Comparison of ENCODE assay signal across 8 cellular contexts in the genomic region with DNA sequence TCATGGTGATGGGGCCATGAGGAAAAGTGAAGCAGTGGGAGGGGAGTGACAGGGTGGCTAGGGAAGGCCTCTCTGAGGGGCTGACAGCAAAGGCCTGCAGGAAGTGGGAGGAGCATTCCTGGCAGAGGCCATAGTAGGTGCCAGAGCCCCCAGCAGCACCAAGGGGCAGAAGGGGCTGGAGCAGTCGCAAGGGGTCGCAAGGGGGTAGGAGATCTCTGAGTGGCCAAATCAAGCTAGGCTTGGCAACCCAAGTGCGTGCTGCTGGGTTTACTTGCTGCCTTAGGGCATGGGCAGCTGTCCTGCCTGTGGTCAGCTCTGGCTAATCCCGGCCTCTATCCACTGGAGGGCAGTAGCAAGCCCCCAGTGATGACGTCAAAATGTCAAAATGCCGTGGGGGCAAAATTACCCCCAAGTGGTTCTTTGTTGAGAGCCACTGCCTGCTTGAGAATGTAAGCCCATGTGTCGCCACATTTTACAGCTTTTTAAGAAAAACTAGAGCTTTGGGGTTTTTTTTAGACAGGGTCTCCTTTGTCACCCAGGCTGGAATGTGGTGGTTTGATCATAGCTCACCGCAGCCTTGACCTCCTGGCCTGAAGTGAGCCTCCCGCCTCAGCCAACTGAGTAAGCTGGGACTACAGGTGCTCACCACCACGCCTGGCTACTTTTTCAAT. TPM values are rescaled to one million over a fixed set of nuclear protein-coding genes. Genes with fewer than 3 reads are reported as not detected.
DNase-seq lines count a peak whose midpoint lies in the region; ATAC-seq and TF ChIP-seq lines count a peak whose summit lies in the region.

No MANE protein-coding gene starts in this region.

- CTCF ChIA-PET in CD8-positive, alpha-beta T cell (lab: Charles Lee): interaction anchor here (1.0 to 2.4 kb wide), 7 partner anchors 12 to 91 kb away, joined by 3 to 14 read pairs (median 3); a partner anchor contains a TSS
- CTCF ChIA-PET in activated CD4-positive, alpha-beta memory T cell treated with anti-CD3 and anti-CD28 coated beads, Interleukin-2, amount 10 ng/mL, durations not matched to agents 7 days and 5 days (lab: Charles Lee): interaction anchor here (1.2 kb wide), 2 partner anchors 33 to 36 kb away, joined by 3 to 4 read pairs; no protein-coding TSS in a partner anchor

- POLR2A ChIA-PET in CD8-positive, alpha-beta T cell (lab: Charles Lee): no interaction called here
- POLR2A ChIA-PET in activated CD4-positive, alpha-beta memory T cell treated with anti-CD3 and anti-CD28 coated beads, Interleukin-2, amount 10 ng/mL, durations not matched to agents 7 days and 5 days (lab: Charles Lee): interaction anchor here (1.2 to 7.7 kb wide), 4 partner anchors 12 to 109 kb away, joined by 3 to 42 read pairs (median 10); a partner anchor contains a TSS

- H3K4me3 ChIP-seq in CD8-positive, alpha-beta T cell (ENCODE audit: low read depth, low read length): no peak overlapping the region
- H3K4me3 ChIP-seq in right atrium auricular region: no peak overlapping the region

- H3K27ac ChIP-seq in CD8-positive, alpha-beta T cell (ENCODE audit: low read depth, low read length): no peak overlapping the region
- H3K27ac ChIP-seq in right atrium auricular region: peak overlapping the region; percentile 93 to 97

- no peaks in the 10 kb centered on the region for H3K9me3 Mint-ChIP-seq in CD8-positive, alpha-beta T cell
- H3K9me3 Mint-ChIP-seq in HFFc6: no peaks in the 10 kb centered on the region
- H3K9me3 Mint-ChIP-seq in activated CD4-positive, alpha-beta memory T cell treated with anti-CD3 and anti-CD28 coated beads, Interleukin-2, amount 10 ng/mL, durations not matched to agents 7 days and 5 days: no peaks in the 10 kb centered on the region
- no peaks in the 10 kb centered on the region for H3K9me3 Mint-ChIP-seq in stimulated activated memory B cell treated with anti-CD40 and anti-IgM and Interleukin-4, amounts not matched to agents 10 μg/mL and 1 μg/mL and 100 μg/mL, for 72 hours

- no peak overlapping the region for H3K4me3 Mint-ChIP-seq in CD8-positive, alpha-beta T cell
- H3K4me3 Mint-ChIP-seq in HFFc6: peak overlapping the region; percentile 76
- no peak overlapping the region for H3K4me3 Mint-ChIP-seq in activated CD4-positive, alpha-beta memory T cell treated with anti-CD3 and anti-CD28 coated beads, Interleukin-2, amount 10 ng/mL, durations not matched to agents 7 days and 5 days
- no peak overlapping the region for H3K4me3 Mint-ChIP-seq in stimulated activated memory B cell treated with anti-CD40 and anti-IgM and Interleukin-4, amounts not matched to agents 10 μg/mL and 1 μg/mL and 100 μg/mL, for 72 hours

- TF ChIP-seq CTCF in CD8-positive, alpha-beta T cell (IDR thresholded peaks at IDR 0.05): no peak
- peak; percentile 90 for TF ChIP-seq CTCF in HFFc6 (IDR thresholded peaks at IDR 0.05)
- TF ChIP-seq CTCF in right atrium auricular region (IDR thresholded peaks at IDR 0.05): peak; percentile 55 to 81

- H3K27ac Mint-ChIP-seq in CD8-positive, alpha-beta T cell: peak overlapping the region; percentile 85
- peak overlapping the region; percentile 98 for H3K27ac Mint-ChIP-seq in HFFc6
- H3K27ac Mint-ChIP-seq in activated CD4-positive, alpha-beta memory T cell treated with anti-CD3 and anti-CD28 coated beads, Interleukin-2, amount 10 ng/mL, durations not matched to agents 7 days and 5 days: peak overlapping the region; percentile 26
- H3K27ac Mint-ChIP-seq in stimulated activated memory B cell treated with anti-CD40 and anti-IgM and Interleukin-4, amounts not matched to agents 10 μg/mL and 1 μg/mL and 100 μg/mL, for 72 hours: peak overlapping the region; percentile 80

- no peaks in the 10 kb centered on the region for H3K27me3 ChIP-seq in CD8-positive, alpha-beta T cell (ENCODE audit: insufficient read depth, low read length)
- no peaks in the 10 kb centered on the region for H3K27me3 ChIP-seq in right atrium auricular region

- H3K4me1 Mint-ChIP-seq in CD8-positive, alpha-beta T cell (ENCODE audit: low read depth): peaks cover 44% of the 10 kb centered on the region
- H3K4me1 Mint-ChIP-seq in HFFc6 (ENCODE audit: low read depth): peaks cover 64% of the 10 kb centered on the region
- peaks cover 40% of the 10 kb centered on the region for H3K4me1 Mint-ChIP-seq in activated CD4-positive, alpha-beta memory T cell treated with anti-CD3 and anti-CD28 coated beads, Interleukin-2, amount 10 ng/mL, durations not matched to agents 7 days and 5 days
- H3K4me1 Mint-ChIP-seq in stimulated activated memory B cell treated with anti-CD40 and anti-IgM and Interleukin-4, amounts not matched to agents 10 μg/mL and 1 μg/mL and 100 μg/mL, for 72 hours: peaks cover 71% of the 10 kb centered on the region

- peaks cover 73% of the 10 kb centered on the region for H3K36me3 Mint-ChIP-seq in CD8-positive, alpha-beta T cell
- peaks cover 37% of the 10 kb centered on the region for H3K36me3 Mint-ChIP-seq in HFFc6 (ENCODE audit: low read depth)
- H3K36me3 Mint-ChIP-seq in activated CD4-positive, alpha-beta memory T cell treated with anti-CD3 and anti-CD28 coated beads, Interleukin-2, amount 10 ng/mL, durations not matched to agents 7 days and 5 days (ENCODE audit: low read depth): peaks cover 69% of the 10 kb centered on the region
- peaks cover 42% of the 10 kb centered on the region for H3K36me3 Mint-ChIP-seq in stimulated activated memory B cell treated with anti-CD40 and anti-IgM and Interleukin-4, amounts not matched to agents 10 μg/mL and 1 μg/mL and 100 μg/mL, for 72 hours

- peaks cover 34% of the 10 kb centered on the region for H3K36me3 ChIP-seq in CD8-positive, alpha-beta T cell (ENCODE audit: insufficient read depth, low read length)
- peaks cover 40% of the 10 kb centered on the region for H3K36me3 ChIP-seq in right atrium auricular region

- peaks cover 32% of the 10 kb centered on the region for H3K4me1 ChIP-seq in CD8-positive, alpha-beta T cell (ENCODE audit: insufficient read depth, low read length)
- peaks cover 7 to 58% of the 10 kb centered on the region in 2 donors for H3K4me1 ChIP-seq in right atrium auricular region

- intact Hi-C loops in CD8-positive, alpha-beta T cell (cut with DNase I, micrococcal nuclease): loop anchor here in 1 of 2 experiments (10.0 kb wide), 1 partner anchor 113 kb away; a partner anchor contains a TSS

- H3K27me3 Mint-ChIP-seq in CD8-positive, alpha-beta T cell (ENCODE audit: low read depth): no peaks in the 10 kb centered on the region
- H3K27me3 Mint-ChIP-seq in HFFc6 (ENCODE audit: insufficient read depth): peaks cover 13% of the 10 kb centered on the region
- H3K27me3 Mint-ChIP-seq in activated CD4-positive, alpha-beta memory T cell treated with anti-CD3 and anti-CD28 coated beads, Interleukin-2, amount 10 ng/mL, durations not matched to agents 7 days and 5 days: no peaks in the 10 kb centered on the region
- H3K27me3 Mint-ChIP-seq in stimulated activated memory B cell treated with anti-CD40 and anti-IgM and Interleukin-4, amounts not matched to agents 10 μg/mL and 1 μg/mL and 100 μg/mL, for 72 hours: no peaks in the 10 kb centered on the region

- no peaks in the 10 kb centered on the region for H3K9me3 ChIP-seq in CD8-positive, alpha-beta T cell (ENCODE audit: low read length)
- no peaks in the 10 kb centered on the region for H3K9me3 ChIP-seq in right atrium auricular region

- peak in 1 of 7 experiments; percentile 27 for DNase-seq in CD8-positive, alpha-beta T cell
- peak; percentile 86 for DNase-seq in HFFc6
- no peak for DNase-seq in activated CD4-positive, alpha-beta memory T cell treated with anti-CD3 and anti-CD28 coated beads, Interleukin-2, amount 10 ng/mL, durations not matched to agents 7 days and 5 days
- no peak for DNase-seq in right atrium auricular region (ENCODE audit: low spot score)
- no peak for DNase-seq in NCI-H1436 treated with DMSO at 0.1 percent for 48 hours (lab: John Stamatoyannopoulos, UW)
- DNase-seq in activated CD8-positive, alpha-beta memory T cell treated with anti-CD3 and anti-CD28 coated beads, Interleukin-2, amount 50 U/mL, for 48 hours: no peak

- ATAC-seq in CD8-positive, alpha-beta T cell: no peak
- ATAC-seq in stimulated activated memory B cell treated with anti-CD40 and anti-IgM and Interleukin-4, amounts not matched to agents 10 μg/mL and 1 μg/mL and 100 μg/mL, for 72 hours: no peak
- ATAC-seq in GM21390 (IDR thresholded peaks at IDR 0.05; ENCODE audit: unreplicated experiment): no peak

RNA-seq across cellular contexts. Expression of a gene that starts 11.8 kb away (rescaled TPM):
- 10 to 100 TPM; 32.0 to 33.5 TPM for total RNA-seq in CD8-positive, alpha-beta T cell
- 10 to 100 TPM; 15.4 to 19.1 (median 16.8) TPM for total RNA-seq in HFFc6 (2021; fragmentation: NEBNext Ultra II Directional; extraction: Animal tissue kit (Norgen Biotek cat#: 25700))
- 10 to 100 TPM; 43.0 to 43.4 TPM for total RNA-seq in activated CD4-positive, alpha-beta memory T cell treated with anti-CD3 and anti-CD28 coated beads, Interleukin-2, amount 10 ng/mL, durations not matched to agents 7 days and 5 days
- total RNA-seq in right atrium auricular region: 10 to 100 TPM in 1 of 2 donors, 1 to 10 TPM in 1; 8.1 to 16.2 TPM

RNA-seq across cellular contexts. Expression of a gene that starts 32.0 kb away (rescaled TPM):
- 100 to 1,000 TPM; 652 to 710 TPM for total RNA-seq in CD8-positive, alpha-beta T cell
- 100 to 1,000 TPM; 150 to 163 (median 158) TPM for total RNA-seq in HFFc6 (2021; fragmentation: NEBNext Ultra II Directional; extraction: Animal tissue kit (Norgen Biotek cat#: 25700))
- 100 to 1,000 TPM; 236 to 247 TPM for total RNA-seq in activated CD4-positive, alpha-beta memory T cell treated with anti-CD3 and anti-CD28 coated beads, Interleukin-2, amount 10 ng/mL, durations not matched to agents 7 days and 5 days
- total RNA-seq in right atrium auricular region: 10 to 100 TPM; 17.6 to 33.7 TPM

RNA-seq across cellular contexts. Expression of a gene that starts 42.2 kb away (rescaled TPM):
- 10 to 100 TPM; 19.6 to 25.9 TPM for total RNA-seq in CD8-positive, alpha-beta T cell
- total RNA-seq in HFFc6 (2021; fragmentation: NEBNext Ultra II Directional; extraction: Animal tissue kit (Norgen Biotek cat#: 25700)): 1 to 10 TPM; 4.9 to 6.8 (median 6.3) TPM
- total RNA-seq in activated CD4-positive, alpha-beta memory T cell treated with anti-CD3 and anti-CD28 coated beads, Interleukin-2, amount 10 ng/mL, durations not matched to agents 7 days and 5 days: 10 to 100 TPM; 10.8 to 11.2 TPM
- total RNA-seq in right atrium auricular region: 1 to 10 TPM; 1.9 to 3.8 TPM

RNA-seq across cellular contexts. Expression of a gene that starts 54.6 kb away (rescaled TPM):
- total RNA-seq in CD8-positive, alpha-beta T cell: 1 to 10 TPM; 7.8 to 9.7 TPM
- total RNA-seq in HFFc6 (2021; fragmentation: NEBNext Ultra II Directional; extraction: Animal tissue kit (Norgen Biotek cat#: 25700)): 1 to 10 TPM; 1.4 to 2.6 (median 1.7) TPM
- total RNA-seq in activated CD4-positive, alpha-beta memory T cell treated with anti-CD3 and anti-CD28 coated beads, Interleukin-2, amount 10 ng/mL, durations not matched to agents 7 days and 5 days: 1 to 10 TPM; 8.0 to 9.6 TPM
- 1 to 10 TPM; 5.0 to 8.5 TPM for total RNA-seq in right atrium auricular region

RNA-seq across cellular contexts. Expression of a gene that starts 57.6 kb away (rescaled TPM):
- 100 to 1,000 TPM; 416 to 448 TPM for total RNA-seq in CD8-positive, alpha-beta T cell
- total RNA-seq in HFFc6 (2021; fragmentation: NEBNext Ultra II Directional; extraction: Animal tissue kit (Norgen Biotek cat#: 25700)): 100 to 1,000 TPM; 176 to 245 (median 234) TPM
- total RNA-seq in activated CD4-positive, alpha-beta memory T cell treated with anti-CD3 and anti-CD28 coated beads, Interleukin-2, amount 10 ng/mL, durations not matched to agents 7 days and 5 days: 100 to 1,000 TPM; 373 to 398 TPM
- 100 to 1,000 TPM in 1 of 2 donors, 10 to 100 TPM in 1; 88.8 to 109 TPM for total RNA-seq in right atrium auricular region

Comparison
In these comparisons a context has a peak if more than half of its experiments do, and no peak if none do; other contexts are left out.
1. H3K27ac Mint-ChIP-seq: peak in every context shown above with its lines; median percentile 98 in HFFc6; 85 in CD8-positive, alpha-beta T cell; 80 in stimulated activated memory B cell treated with anti-CD40 and anti-IgM and Interleukin-4, amounts not matched to agents 10 μg/mL and 1 μg/mL and 100 μg/mL, for 72 hours; 26 in activated CD4-positive, alpha-beta memory T cell treated with anti-CD3 and anti-CD28 coated beads, Interleukin-2, amount 10 ng/mL, durations not matched to agents 7 days and 5 days.
2. RNA of a gene that starts 32.0 kb away (total RNA-seq): 652 to 710 TPM in CD8-positive, alpha-beta T cell, 236 to 247 TPM in activated CD4-positive, alpha-beta memory T cell treated with anti-CD3 and anti-CD28 coated beads, Interleukin-2, amount 10 ng/mL, durations not matched to agents 7 days and 5 days and 150 to 163 TPM in HFFc6; 17.6 to 33.7 TPM in right atrium auricular region; every median in the first group is over 4 times any median in the second.